2 cellular contexts compared by ENCODE assay signal in genomic region chr1:244451539-244451950, GRCh38.
TF ChIP-seq lines count a peak whose summit lies in the region.

TSS of gene ADSS2 (minus strand) at chr1:244451909. CDS start at chr1:244451817, 92 bp downstream.

TF ChIP-seq in SK-N-SH, 30 proteins besides CTCF, POLR2A, EP300 and RAD21 (continued from another document):
- peak; percentile 69; the same call in 1 of the 2 replicates for TF ChIP-seq REST (IDR thresholded peaks at IDR 0.05; ENCODE audit: low read depth, low read length)
- TF ChIP-seq YY1 (IDR thresholded peaks at IDR 0.05; ENCODE audit: low read depth) = 0 out of 2 replicates have a peak, but pooled peaks have one; percentile 3
- peak; percentile 90 for TF ChIP-seq TAF1 (IDR thresholded peaks at IDR 0.05; ENCODE audit: borderline replicate concordance, low read depth, low read length)
- peak; percentile 54; the same call in 1 of the 2 replicates for TF ChIP-seq MAX (IDR thresholded peaks at IDR 0.05; ENCODE audit: low read depth)
- no peak for TF ChIP-seq GABPA (IDR thresholded peaks at IDR 0.05; ENCODE audit: low read depth)
- TF ChIP-seq SMC3 (IDR thresholded peaks at IDR 0.05; ENCODE audit: low read depth, low read length) = no peak
- TF ChIP-seq SIN3A (IDR thresholded peaks at IDR 0.05; ENCODE audit: borderline replicate concordance, low read depth, low read length) = peak; percentile 38; the same call in 1 of the 2 replicates
- no peak for TF ChIP-seq JUND (IDR thresholded peaks at IDR 0.05)
- TF ChIP-seq FOXM1 (IDR thresholded peaks at IDR 0.05; ENCODE audit: low read depth) = 0 out of 2 replicates have a peak, but pooled peaks have one; percentile 13

TF ChIP-seq in SK-N-SH treated with all-trans-retinoic acid at 6 μM for 48 hours, 23 proteins besides CTCF, POLR2A, EP300 and RAD21 (continued from another document):
- no peak for TF ChIP-seq CREB5 (CRISPR knock-in tag; IDR thresholded peaks at IDR 0.05; ENCODE audit: low read depth)
- TF ChIP-seq TOX (CRISPR knock-in tag; IDR thresholded peaks at IDR 0.05; ENCODE audit: borderline replicate concordance) = no peak
